ENCODE assay signal across 11 cellular contexts in the genomic region with DNA sequence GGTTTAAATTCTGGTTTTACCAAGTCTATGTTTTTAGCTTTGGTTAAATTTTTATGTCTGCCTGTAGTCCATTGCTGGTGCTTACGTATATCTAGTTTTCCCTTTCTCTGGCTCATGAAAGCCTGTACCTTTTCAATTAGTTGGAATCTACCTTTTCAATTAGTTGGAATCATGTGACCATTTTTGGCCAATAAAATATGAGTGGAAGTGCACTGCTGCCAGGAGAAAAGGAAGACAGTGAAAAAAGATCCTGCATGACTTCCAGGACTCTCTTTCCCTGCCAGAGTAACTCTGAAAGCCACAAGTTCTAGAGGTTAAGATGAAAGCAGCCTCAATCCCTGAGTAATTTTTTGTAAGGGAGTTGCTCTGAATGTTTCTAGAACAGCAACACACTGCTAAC. TPM values are rescaled to one million over a fixed set of nuclear protein-coding genes. Genes with fewer than 3 reads are reported as not detected.
"Had no signal": no experiment of that assay in that cellular context is flagged by ENCODE, and none has a peak within 500 bp of the region (broad histone marks: within the 10 kb centered on the region; RNA-seq: fewer than 3 reads in every experiment).

No MANE protein-coding gene starts in this region.

- H3K4me2 ChIP-seq: GM23338 had no signal

- FAIRE-seq: H54 had no signal

- H3K27ac ChIP-seq: GM23248 had no signal

- H3K4me1 ChIP-seq: HAP-1 had no signal

- DNase-seq: GM23248, GOT3, H7, H9, HCEC 1CT, HFFc6 had no signal

- H3K4me3 ChIP-seq: GM23248, GM23338, HAP-1 had no signal

- H3K36me3 ChIP-seq: HAP-1 had no signal

- H3K9me3 ChIP-seq: HAP-1 had no signal

- ATAC-seq: GM23338, HCT116 had no signal

- H3K9ac ChIP-seq: GM23248 had no signal

- H2AFZ ChIP-seq: GM23248, GM23338 had no signal

RNA-seq across cellular contexts. Expression of gene GRIK1, which starts 2.2 kb away (rescaled TPM):
- total RNA-seq: GM23248, H4, H7, H9, HFFc6 had no signal
- polyA plus RNA-seq: GM23248 had no signal
